ENCODE assay signal across 8 cellular contexts in genomic region chr6:149545258-149545753, GRCh38. TPM values are rescaled to one million over a fixed set of nuclear protein-coding genes. Genes with fewer than 3 reads are reported as not detected.
A peak's percentile ranks its signal among the peaks of the same experiment; 100 is the strongest.
DNase-seq lines count a peak whose midpoint lies in the region; FAIRE-seq and TF ChIP-seq lines count a peak whose summit lies in the region.

No MANE protein-coding gene starts in this region.

- no peaks in the 10 kb centered on the region for H3K27me3 ChIP-seq in HL-60 (ENCODE audit: insufficient read depth, poor library complexity, severe bottlenecking)
- H3K27me3 ChIP-seq in astrocyte (ENCODE audit: insufficient read depth, low read length): no peaks in the 10 kb centered on the region

- TF ChIP-seq CTCF in HL-60 (IDR thresholded peaks at IDR 0.05; ENCODE audit: insufficient read depth, low read length) (no peak), astrocyte (IDR thresholded peaks at IDR 0.05; ENCODE audit: insufficient read depth, low read depth, low read length) (peak; percentile 13)

- H3K36me3 ChIP-seq in astrocyte (ENCODE audit: insufficient read depth, low read length): peaks cover 4% of the 10 kb centered on the region

- H2AFZ ChIP-seq in astrocyte (ENCODE audit: low read depth, low read length): peak overlapping the region; percentile 55

- H3K4me2 ChIP-seq in astrocyte (ENCODE audit: low read length): peak overlapping the region; percentile 94

- H3K4me3 Mint-ChIP-seq in astrocyte (ENCODE audit: unreplicated experiment): peak overlapping the region; percentile 97

- peaks cover 55% of the 10 kb centered on the region for H3K79me2 ChIP-seq in astrocyte (ENCODE audit: insufficient read depth, low read length)

- H3K36me3 Mint-ChIP-seq in astrocyte (ENCODE audit: low read depth, unreplicated experiment): peaks cover 2% of the 10 kb centered on the region

- DNase-seq in NCI-H2196 (lab: John Stamatoyannopoulos, UW; ENCODE audit: unreplicated experiment) (peak; percentile 27), NCI-H2196 treated with DMSO at 0.1 percent for 48 hours (lab: John Stamatoyannopoulos, UW; ENCODE audit: unreplicated experiment) (no peak), HL-60 (ENCODE audit: low read depth in 1 of 2, low spot score in 1 of 2) (peak; percentile 52 to 74), T-helper 1 cell (peak; percentile 44 to 73 (median 58)), astrocyte (ENCODE audit: low read depth) (peak; percentile 62), hypothalamus (lab: John Stamatoyannopoulos, UW) (peak in 32 of 51 donors; percentile 4 to 49 (median 20)), renal cortical epithelial cell (ENCODE audit: low read depth) (peak; percentile 67), DMS114 treated with DMSO at 0.1 percent for 48 hours (lab: John Stamatoyannopoulos, UW; ENCODE audit: unreplicated experiment) (no peak)

- peaks cover 7% of the 10 kb centered on the region for H3K4me1 ChIP-seq in astrocyte (ENCODE audit: insufficient read depth, low read length)

- peak overlapping the region; percentile 100 for H3K9ac ChIP-seq in astrocyte (ENCODE audit: low read length)

- H4K20me1 ChIP-seq in astrocyte (ENCODE audit: insufficient read depth, low read length): peaks cover 36% of the 10 kb centered on the region

- no peaks in the 10 kb centered on the region for H3K9me3 Mint-ChIP-seq in astrocyte (ENCODE audit: unreplicated experiment)

- peaks cover 16% of the 10 kb centered on the region for H3K4me1 Mint-ChIP-seq in astrocyte (ENCODE audit: low read depth, unreplicated experiment)

- H3K9me3 ChIP-seq in astrocyte (ENCODE audit: insufficient read depth, low read depth, low read length): no peaks in the 10 kb centered on the region

- H3K27me3 Mint-ChIP-seq in astrocyte (ENCODE audit: low read depth, unreplicated experiment): peaks cover 13% of the 10 kb centered on the region

- peak overlapping the region; percentile 100 for H3K27ac Mint-ChIP-seq in astrocyte (ENCODE audit: unreplicated experiment)

- no peak for FAIRE-seq in astrocyte (lab: Jason Lieb, UNC)

- H3K4me3 ChIP-seq in HL-60 (replicated peaks; ENCODE audit: insufficient read depth, low read length) (peak overlapping the region; percentile 69), astrocyte (ENCODE audit: insufficient read depth, low read depth, low read length) (peak overlapping the region; percentile 100)

- H3K27ac ChIP-seq in HL-60 (replicated peaks): peak overlapping the region; percentile 95
- peak overlapping the region; percentile 100 for H3K27ac ChIP-seq in astrocyte (ENCODE audit: low read depth, low read length)

RNA-seq across cellular contexts. Expression of gene PPIL4, which starts 0.5 kb away (rescaled TPM):
- total RNA-seq in astrocyte: 39.2 TPM in 2 replicates
- 38.7 and 59.0 TPM in 2 replicates for total RNA-seq in renal cortical epithelial cell

RNA-seq across cellular contexts. Expression of gene GINM1, which starts 20.9 kb away (rescaled TPM):
- total RNA-seq in astrocyte (36.5 and 39.3 TPM in 2 replicates), renal cortical epithelial cell (70.5 and 91.2 TPM in 2 replicates)

Comparison
In these comparisons a context has a peak if more than half of its experiments do, and no peak if none do; other contexts are left out.
1. DNase-seq: peak in NCI-H2196 (single experiment), HL-60 (2 of 2), T-helper 1 cell (5 of 5), astrocyte (single experiment), hypothalamus (32 of 51) and renal cortical epithelial cell (single experiment); none in NCI-H2196 treated with DMSO at 0.1 percent for 48 hours (single experiment) and DMS114 treated with DMSO at 0.1 percent for 48 hours (single experiment).